Comparison of ENCODE assay signal across 1 cellular context in genomic region chr2:177313162-177313781, GRCh38.
TF ChIP-seq lines count a peak whose summit lies in the region.

No MANE protein-coding gene starts in this region.

TF ChIP-seq in WTC11, 78 proteins besides CTCF, POLR2A, EP300 and RAD21 (continued from another document):
- no peak for TF ChIP-seq EMX1 (CRISPR knock-in tag; IDR thresholded peaks at IDR 0.05)
- no peak for TF ChIP-seq ZNF317 (CRISPR knock-in tag; IDR thresholded peaks at IDR 0.05; ENCODE audit: borderline replicate concordance, low read depth)
